In the genomic region with DNA sequence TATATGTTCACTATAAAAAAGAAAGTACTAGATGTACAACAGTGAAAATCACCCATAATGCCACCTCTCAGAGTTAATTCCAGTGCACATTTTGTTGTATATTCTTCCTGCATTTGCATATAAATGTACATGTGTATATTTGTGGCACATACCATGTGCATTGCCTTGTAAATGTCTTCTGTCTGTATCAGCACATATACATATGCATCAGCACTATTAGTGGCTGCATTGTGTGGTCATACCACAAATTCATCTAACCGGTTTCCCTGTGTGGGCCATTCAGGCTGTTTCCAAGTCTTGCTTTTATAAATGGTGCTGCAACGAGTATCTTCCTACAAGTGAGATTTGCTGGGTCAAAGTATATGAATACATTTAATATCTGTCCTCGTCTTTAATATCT, we compare ENCODE assay signal across 22 cellular contexts. TPM values are rescaled to one million over a fixed set of nuclear protein-coding genes. Genes with fewer than 3 reads are reported as not detected.
DNase-seq lines count a peak whose midpoint lies in the region; ATAC-seq and TF ChIP-seq lines count a peak whose summit lies in the region.
"Had no signal": no experiment of that assay in that cellular context is flagged by ENCODE, and none has a peak within 500 bp of the region (broad histone marks: within the 10 kb centered on the region; RNA-seq: fewer than 3 reads in every experiment).

No MANE protein-coding gene starts in this region.

- peaks cover 0 to 3% (median 0%) of the 10 kb centered on the region in 11 experiments; a peak in 1 of 22 replicates for H3K36me3 ChIP-seq in BLaER1 treated with 17β-estradiol and CSF1 and Interleukin-3, amounts not matched to agents 10 nM and 100 nM
- H3K36me3 ChIP-seq: BE2C had no signal

- H3K4me3 ChIP-seq in BLaER1 treated with 17β-estradiol and CSF1 and Interleukin-3, amounts not matched to agents 10 nM and 100 nM, result no peak overlapping the region
- H3K4me3 ChIP-seq: A549 had no signal

- H3K27ac ChIP-seq in BLaER1 treated with 17β-estradiol and CSF1 and Interleukin-3, amounts not matched to agents 10 nM and 100 nM, result no peak overlapping the region

- H3K27me3 ChIP-seq in BLaER1 treated with 17β-estradiol and CSF1 and Interleukin-3, amounts not matched to agents 10 nM and 100 nM, result peaks cover 7 to 15% (median 12%) of the 10 kb centered on the region in 11 experiments; a peak in 20 of 22 replicates
- H3K27me3 ChIP-seq: BE2C had no signal

- H3K27me3 Mint-ChIP-seq in activated T-cell treated with anti-CD3 and anti-CD28 coated beads, Interleukin-2, amount 50 U/mL, for 24 hours, result no peaks in the 10 kb centered on the region
- no peaks in the 10 kb centered on the region for H3K27me3 Mint-ChIP-seq in activated T-helper 1 cell treated with anti-CD3 and anti-CD28 coated beads, Interleukin-12 subunit alpha, Interleukin-12 subunit beta, Interleukin-2, Interleukin-4 antibody, amounts not matched to agents 30 ng/mL and 10 ng/mL and 1 ng/mL, durations not matched to agents 14 hours and 24 hours and 36 hours (ENCODE audit: insufficient read depth)
- H3K27me3 Mint-ChIP-seq in glutamatergic neuron (ENCODE audit: unreplicated experiment), result peaks cover 10% of the 10 kb centered on the region
- H3K27me3 Mint-ChIP-seq: CD4-positive, alpha-beta T cell had no signal

- peaks cover 92% of the 10 kb centered on the region for H3K4me1 Mint-ChIP-seq in activated T-cell treated with anti-CD3 and anti-CD28 coated beads, Interleukin-2, amount 50 U/mL, for 24 hours (ENCODE audit: low read depth)
- peaks cover 95% of the 10 kb centered on the region for H3K4me1 Mint-ChIP-seq in activated T-helper 1 cell treated with anti-CD3 and anti-CD28 coated beads, Interleukin-12 subunit alpha, Interleukin-12 subunit beta, Interleukin-2, Interleukin-4 antibody, amounts not matched to agents 30 ng/mL and 10 ng/mL and 1 ng/mL, durations not matched to agents 14 hours and 24 hours and 36 hours (ENCODE audit: low read depth)
- peaks cover 64% of the 10 kb centered on the region for H3K4me1 Mint-ChIP-seq in glutamatergic neuron (ENCODE audit: low read depth, unreplicated experiment)

- H3K36me3 Mint-ChIP-seq in activated T-cell treated with anti-CD3 and anti-CD28 coated beads, Interleukin-2, amount 50 U/mL, for 24 hours (ENCODE audit: low read depth), result peaks cover 44% of the 10 kb centered on the region
- H3K36me3 Mint-ChIP-seq in activated T-helper 1 cell treated with anti-CD3 and anti-CD28 coated beads, Interleukin-12 subunit alpha, Interleukin-12 subunit beta, Interleukin-2, Interleukin-4 antibody, amounts not matched to agents 30 ng/mL and 10 ng/mL and 1 ng/mL, durations not matched to agents 14 hours and 24 hours and 36 hours (ENCODE audit: low read depth), result peaks cover 24% of the 10 kb centered on the region
- no peaks in the 10 kb centered on the region for H3K36me3 Mint-ChIP-seq in glutamatergic neuron (ENCODE audit: unreplicated experiment)

- ATAC-seq in GM19023 (IDR thresholded peaks at IDR 0.05; ENCODE audit: unreplicated experiment), result no peak
- no peak for ATAC-seq in left ventricle myocardium superior
- ATAC-seq: A549, Panc1 had no signal

- H3K9me3 ChIP-seq in BLaER1 treated with 17β-estradiol and CSF1 and Interleukin-3, amounts not matched to agents 10 nM and 100 nM (replicated peaks in 1 of 11), result no peaks in the 10 kb centered on the region
- H3K9me3 ChIP-seq: A549, BE2C had no signal

- no peaks in the 10 kb centered on the region for H3K9me3 Mint-ChIP-seq in activated T-cell treated with anti-CD3 and anti-CD28 coated beads, Interleukin-2, amount 50 U/mL, for 24 hours
- no peaks in the 10 kb centered on the region for H3K9me3 Mint-ChIP-seq in activated T-helper 1 cell treated with anti-CD3 and anti-CD28 coated beads, Interleukin-12 subunit alpha, Interleukin-12 subunit beta, Interleukin-2, Interleukin-4 antibody, amounts not matched to agents 30 ng/mL and 10 ng/mL and 1 ng/mL, durations not matched to agents 14 hours and 24 hours and 36 hours
- H3K9me3 Mint-ChIP-seq in glutamatergic neuron (ENCODE audit: unreplicated experiment), result peaks cover 9% of the 10 kb centered on the region
- H3K9me3 Mint-ChIP-seq: CD4-positive, alpha-beta T cell had no signal

- peaks cover 32 to 41% (median 38%) of the 10 kb centered on the region in 10 experiments for H3K4me1 ChIP-seq in BLaER1 treated with 17β-estradiol and CSF1 and Interleukin-3, amounts not matched to agents 10 nM and 100 nM
- H3K4me1 ChIP-seq: BE2C had no signal

- H3K4me3 Mint-ChIP-seq in activated T-cell treated with anti-CD3 and anti-CD28 coated beads, Interleukin-2, amount 50 U/mL, for 24 hours, result peak overlapping the region; percentile 37
- peak overlapping the region; percentile 75 for H3K4me3 Mint-ChIP-seq in activated T-helper 1 cell treated with anti-CD3 and anti-CD28 coated beads, Interleukin-12 subunit alpha, Interleukin-12 subunit beta, Interleukin-2, Interleukin-4 antibody, amounts not matched to agents 30 ng/mL and 10 ng/mL and 1 ng/mL, durations not matched to agents 14 hours and 24 hours and 36 hours
- H3K4me3 Mint-ChIP-seq in glutamatergic neuron (ENCODE audit: unreplicated experiment), result peak overlapping the region; percentile 16
- H3K4me3 Mint-ChIP-seq: CD4-positive, alpha-beta T cell had no signal

- no peak for TF ChIP-seq CTCF in glutamatergic neuron (IDR thresholded peaks at IDR 0.05; ENCODE audit: partially characterized antibody, unreplicated experiment)

- no peak overlapping the region for H3K27ac Mint-ChIP-seq in activated T-cell treated with anti-CD3 and anti-CD28 coated beads, Interleukin-2, amount 50 U/mL, for 24 hours
- H3K27ac Mint-ChIP-seq in activated T-helper 1 cell treated with anti-CD3 and anti-CD28 coated beads, Interleukin-12 subunit alpha, Interleukin-12 subunit beta, Interleukin-2, Interleukin-4 antibody, amounts not matched to agents 30 ng/mL and 10 ng/mL and 1 ng/mL, durations not matched to agents 14 hours and 24 hours and 36 hours, result peak overlapping the region; percentile 6
- H3K27ac Mint-ChIP-seq in glutamatergic neuron (ENCODE audit: unreplicated experiment), result peak overlapping the region; percentile 7
- H3K27ac Mint-ChIP-seq: CD4-positive, alpha-beta T cell had no signal

- peak overlapping the region in 8 of 11 experiments; percentile 12 to 66 (median 40); a peak in 7 of 22 replicates for H3K4me2 ChIP-seq in BLaER1 treated with 17β-estradiol and CSF1 and Interleukin-3, amounts not matched to agents 10 nM and 100 nM
- H3K4me2 ChIP-seq: A549 had no signal

- no peak overlapping the region for H3K9ac ChIP-seq in BLaER1 treated with 17β-estradiol and CSF1 and Interleukin-3, amounts not matched to agents 10 nM and 100 nM

- intact Hi-C loops in activated T-helper 1 cell treated with anti-CD3 and anti-CD28 coated beads, Interleukin-12 subunit alpha, Interleukin-12 subunit beta, Interleukin-2, Interleukin-4 antibody, amounts not matched to agents 30 ng/mL and 10 ng/mL and 1 ng/mL, durations not matched to agents 14 hours and 24 hours and 36 hours (cut with micrococcal nuclease), result no loop called here
- intact Hi-C loops in left ventricle myocardium superior (cut with micrococcal nuclease), result no loop called here

- peaks cover 19 to 71% (median 47%) of the 10 kb centered on the region in 11 experiments; a peak in 17 of 22 replicates for H4K20me1 ChIP-seq in BLaER1 treated with 17β-estradiol and CSF1 and Interleukin-3, amounts not matched to agents 10 nM and 100 nM

- DNase-seq in activated T-cell treated with anti-CD3 and anti-CD28 coated beads, Interleukin-2, amount 50 U/mL, for 24 hours, result no peak
- DNase-seq in activated T-cell treated with anti-CD3 and anti-CD28 coated beads for 4 hours (no peak), glutamatergic neuron (no peak), AML-193 (lab: John Stamatoyannopoulos, UW) (no peak), left ventricle myocardium superior (no peak)
- no peak for DNase-seq in activated T-helper 1 cell treated with anti-CD3 and anti-CD28 coated beads, Interleukin-12 subunit alpha, Interleukin-12 subunit beta, Interleukin-2, Interleukin-4 antibody, amounts not matched to agents 30 ng/mL and 10 ng/mL and 1 ng/mL, durations not matched to agents 14 hours and 24 hours and 36 hours (ENCODE audit: low spot score)
- DNase-seq: BE2C; CD4-positive, alpha-beta T cell; COR-L47; DMS79; H7; MM.1S; NCI-H1092; NCI-H1436 treated with DMSO at 0.1 percent for 48 hours; NCI-H2227 treated with DMSO at 0.1 percent for 48 hours; NCI-H510A; NCI-H748 treated with DMSO at 0.1 percent for 48 hours; NK-92 treated with Interleukin-12 subunit alpha and Interleukin-12 subunit beta, amount 100 ng/mL, for 24 hours had no signal

RNA-seq across cellular contexts. Expression of a gene that starts 6.5 kb away (rescaled TPM):
- total RNA-seq in activated T-helper 1 cell treated with anti-CD3 and anti-CD28 coated beads, Interleukin-12 subunit alpha, Interleukin-12 subunit beta, Interleukin-2, Interleukin-4 antibody, amounts not matched to agents 30 ng/mL and 10 ng/mL and 1 ng/mL, durations not matched to agents 14 hours and 24 hours and 36 hours, result 119 and 122 TPM in 2 replicates
- 203 TPM for total RNA-seq in glutamatergic neuron (ENCODE audit: unreplicated experiment)
- total RNA-seq in left ventricle myocardium superior, result 10.2 TPM

Comparison
In these comparisons a context has a peak if more than half of its experiments do, and no peak if none do; other contexts are left out.
1. H3K4me3 Mint-ChIP-seq: peak in every context shown above with its lines; median percentile 75 in activated T-helper 1 cell treated with anti-CD3 and anti-CD28 coated beads, Interleukin-12 subunit alpha, Interleukin-12 subunit beta, Interleukin-2, Interleukin-4 antibody, amounts not matched to agents 30 ng/mL and 10 ng/mL and 1 ng/mL, durations not matched to agents 14 hours and 24 hours and 36 hours; 37 in activated T-cell treated with anti-CD3 and anti-CD28 coated beads, Interleukin-2, amount 50 U/mL, for 24 hours; 16 in glutamatergic neuron.
2. RNA of a gene that starts 6.5 kb away (total RNA-seq): 203 TPM in glutamatergic neuron (single experiment) and 119 to 122 TPM in activated T-helper 1 cell treated with anti-CD3 and anti-CD28 coated beads, Interleukin-12 subunit alpha, Interleukin-12 subunit beta, Interleukin-2, Interleukin-4 antibody, amounts not matched to agents 30 ng/mL and 10 ng/mL and 1 ng/mL, durations not matched to agents 14 hours and 24 hours and 36 hours; 10.2 TPM in left ventricle myocardium superior (single experiment); every median in the first group is over 10 times any median in the second.